23 cellular contexts compared by ENCODE assay signal in genomic region chr1:189513091-189513490, GRCh38.
"Had no signal": no experiment of that assay in that cellular context is flagged by ENCODE, and none has a peak within 500 bp of the region (broad histone marks: within the 10 kb centered on the region; RNA-seq: fewer than 3 reads in every experiment).

No MANE protein-coding gene starts in this region.

- H3K4me1 ChIP-seq: heart left ventricle, spleen, thyroid gland had no signal

- H3K27me3 ChIP-seq: brain microvascular endothelial cell, dorsolateral prefrontal cortex, heart left ventricle, spleen, thyroid gland had no signal

- H3K27ac ChIP-seq: brain microvascular endothelial cell, dorsolateral prefrontal cortex, heart left ventricle, spleen, thyroid gland had no signal

- H3K4me1 Mint-ChIP-seq: activated CD4-positive, alpha-beta memory T cell treated with anti-CD3 and anti-CD28 coated beads, Interleukin-2, amount 10 ng/mL, durations not matched to agents 7 days and 5 days; mesothelial cell of epicardium; stimulated activated naive B cell treated with anti-CD40 and anti-IgM and Interleukin-4, amounts not matched to agents 10 μg/mL and 1 μg/mL and 100 μg/mL, for 72 hours had no signal

- H3K36me3 Mint-ChIP-seq: mesothelial cell of epicardium; stimulated activated naive B cell treated with anti-CD40 and anti-IgM and Interleukin-4, amounts not matched to agents 10 μg/mL and 1 μg/mL and 100 μg/mL, for 72 hours had no signal

- H3K27ac Mint-ChIP-seq: activated CD4-positive, alpha-beta memory T cell treated with anti-CD3 and anti-CD28 coated beads, Interleukin-2, amount 10 ng/mL, durations not matched to agents 7 days and 5 days; mesothelial cell of epicardium; natural killer cell treated with Interleukin-12 subunit alpha and Interleukin-12 subunit beta and Interleukin-15 and Interleukin-18, amount 100 ng/mL, for 72 hours; stimulated activated naive B cell treated with anti-CD40 and anti-IgM and Interleukin-4, amounts not matched to agents 10 μg/mL and 1 μg/mL and 100 μg/mL, for 72 hours; T-helper 2 cell treated with Interferon-gamma antibody and Interleukin-4, amounts not matched to agents 5 μg/mL and 100 μg/mL, for 36 hours had no signal

- DNase-seq: activated CD4-positive, alpha-beta memory T cell treated with anti-CD3 and anti-CD28 coated beads, Interleukin-2, amount 10 ng/mL, durations not matched to agents 7 days and 5 days; activated CD4-positive, alpha-beta T cell treated with anti-CD3 and anti-CD28 coated beads for 48 hours; activated CD4-positive, CD25-positive, alpha-beta regulatory T cell; activated naive CD4-positive, alpha-beta T cell treated with anti-CD3 and anti-CD28 coated beads, Interleukin-2, amount 50 U/mL, for 16 hours; activated T-cell treated with anti-CD3 and anti-CD28 coated beads, Interleukin-2, amount 50 U/mL, for 4 hours; brain microvascular endothelial cell; central memory CD4-positive, alpha-beta T cell; erythroblast; foreskin melanocyte; heart left ventricle; nucleus accumbens; spleen; stimulated activated CD4-positive, alpha-beta T cell treated with anti-CD3 and anti-CD28 coated beads, Interleukin-4, amount 100 ng/mL, for 4 hours; stimulated activated naive B cell treated with anti-CD40 and anti-IgM and Interleukin-4, amounts not matched to agents 10 μg/mL and 1 μg/mL and 100 μg/mL, for 72 hours; thyroid gland had no signal

- H3K9me3 ChIP-seq: thyroid gland had no signal

- FAIRE-seq: colon, urothelium cell line had no signal

- H3K36me3 ChIP-seq: brain microvascular endothelial cell, heart left ventricle, spleen, thyroid gland had no signal

- ATAC-seq: activated T-cell treated with anti-CD3 and anti-CD28 coated beads, Interleukin-2, amount 50 U/mL, for 4 hours; heart left ventricle; left lobe of liver; natural killer cell treated with Interleukin-12 subunit alpha and Interleukin-12 subunit beta and Interleukin-15 and Interleukin-18, amount 100 ng/mL, for 72 hours; stimulated activated naive B cell treated with anti-CD40 and anti-IgM and Interleukin-4, amounts not matched to agents 10 μg/mL and 1 μg/mL and 100 μg/mL, for 72 hours had no signal

- H3K4me3 Mint-ChIP-seq: activated CD4-positive, alpha-beta memory T cell treated with anti-CD3 and anti-CD28 coated beads, Interleukin-2, amount 10 ng/mL, durations not matched to agents 7 days and 5 days; activated T-cell treated with anti-CD3 and anti-CD28 coated beads, Interleukin-2, amount 50 U/mL, for 4 hours; mesothelial cell of epicardium; natural killer cell treated with Interleukin-12 subunit alpha and Interleukin-12 subunit beta and Interleukin-15 and Interleukin-18, amount 100 ng/mL, for 72 hours; stimulated activated naive B cell treated with anti-CD40 and anti-IgM and Interleukin-4, amounts not matched to agents 10 μg/mL and 1 μg/mL and 100 μg/mL, for 72 hours; T-helper 2 cell treated with Interferon-gamma antibody and Interleukin-4, amounts not matched to agents 5 μg/mL and 100 μg/mL, for 36 hours had no signal

- H3K4me3 ChIP-seq: dorsolateral prefrontal cortex, heart left ventricle, lung, spleen, thyroid gland had no signal

- H3K27me3 Mint-ChIP-seq: activated CD4-positive, alpha-beta memory T cell treated with anti-CD3 and anti-CD28 coated beads, Interleukin-2, amount 10 ng/mL, durations not matched to agents 7 days and 5 days; natural killer cell treated with Interleukin-12 subunit alpha and Interleukin-12 subunit beta and Interleukin-15 and Interleukin-18, amount 100 ng/mL, for 72 hours; stimulated activated naive B cell treated with anti-CD40 and anti-IgM and Interleukin-4, amounts not matched to agents 10 μg/mL and 1 μg/mL and 100 μg/mL, for 72 hours had no signal
